1 cellular context compared by ENCODE assay signal in the genomic region with DNA sequence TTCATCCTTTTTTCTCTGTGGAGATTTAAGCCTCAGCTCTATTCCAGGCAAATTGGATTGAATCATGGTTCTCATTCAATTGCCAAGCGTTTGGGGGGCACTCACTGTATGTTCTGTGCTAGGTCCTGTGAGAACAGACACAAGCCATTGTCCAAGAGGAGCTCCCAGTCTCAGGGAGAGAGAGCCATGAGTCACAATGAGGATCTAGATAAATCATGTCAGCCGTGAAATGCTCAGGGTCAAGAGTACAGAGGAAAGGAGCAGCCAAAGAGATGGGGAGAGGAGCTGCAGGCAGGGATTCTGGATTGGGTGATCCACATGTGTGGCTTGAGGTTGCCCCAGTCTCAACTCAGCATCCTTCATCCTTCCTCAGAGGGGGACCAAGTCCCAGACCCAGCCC.
TF ChIP-seq lines count a peak whose summit lies in the region.

No MANE protein-coding gene starts in this region.

TF ChIP-seq in H1, 55 proteins besides CTCF, POLR2A, EP300 and RAD21 (continued from another document):
- TF ChIP-seq, protein P1, sequence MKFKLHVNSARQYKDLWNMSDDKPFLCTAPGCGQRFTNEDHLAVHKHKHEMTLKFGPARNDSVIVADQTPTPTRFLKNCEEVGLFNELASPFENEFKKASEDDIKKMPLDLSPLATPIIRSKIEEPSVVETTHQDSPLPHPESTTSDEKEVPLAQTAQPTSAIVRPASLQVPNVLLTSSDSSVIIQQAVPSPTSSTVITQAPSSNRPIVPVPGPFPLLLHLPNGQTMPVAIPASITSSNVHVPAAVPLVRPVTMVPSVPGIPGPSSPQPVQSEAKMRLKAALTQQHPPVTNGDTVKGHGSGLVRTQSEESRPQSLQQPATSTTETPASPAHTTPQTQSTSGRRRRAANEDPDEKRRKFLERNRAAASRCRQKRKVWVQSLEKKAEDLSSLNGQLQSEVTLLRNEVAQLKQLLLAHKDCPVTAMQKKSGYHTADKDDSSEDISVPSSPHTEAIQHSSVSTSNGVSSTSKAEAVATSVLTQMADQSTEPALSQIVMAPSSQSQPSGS (IDR thresholded peaks at IDR 0.05; ENCODE audit: low read length), result no peak
- no peak for TF ChIP-seq RBBP5 (IDR thresholded peaks at IDR 0.05; ENCODE audit: borderline replicate concordance, low read depth, low read length)
- TF ChIP-seq, protein P2, sequence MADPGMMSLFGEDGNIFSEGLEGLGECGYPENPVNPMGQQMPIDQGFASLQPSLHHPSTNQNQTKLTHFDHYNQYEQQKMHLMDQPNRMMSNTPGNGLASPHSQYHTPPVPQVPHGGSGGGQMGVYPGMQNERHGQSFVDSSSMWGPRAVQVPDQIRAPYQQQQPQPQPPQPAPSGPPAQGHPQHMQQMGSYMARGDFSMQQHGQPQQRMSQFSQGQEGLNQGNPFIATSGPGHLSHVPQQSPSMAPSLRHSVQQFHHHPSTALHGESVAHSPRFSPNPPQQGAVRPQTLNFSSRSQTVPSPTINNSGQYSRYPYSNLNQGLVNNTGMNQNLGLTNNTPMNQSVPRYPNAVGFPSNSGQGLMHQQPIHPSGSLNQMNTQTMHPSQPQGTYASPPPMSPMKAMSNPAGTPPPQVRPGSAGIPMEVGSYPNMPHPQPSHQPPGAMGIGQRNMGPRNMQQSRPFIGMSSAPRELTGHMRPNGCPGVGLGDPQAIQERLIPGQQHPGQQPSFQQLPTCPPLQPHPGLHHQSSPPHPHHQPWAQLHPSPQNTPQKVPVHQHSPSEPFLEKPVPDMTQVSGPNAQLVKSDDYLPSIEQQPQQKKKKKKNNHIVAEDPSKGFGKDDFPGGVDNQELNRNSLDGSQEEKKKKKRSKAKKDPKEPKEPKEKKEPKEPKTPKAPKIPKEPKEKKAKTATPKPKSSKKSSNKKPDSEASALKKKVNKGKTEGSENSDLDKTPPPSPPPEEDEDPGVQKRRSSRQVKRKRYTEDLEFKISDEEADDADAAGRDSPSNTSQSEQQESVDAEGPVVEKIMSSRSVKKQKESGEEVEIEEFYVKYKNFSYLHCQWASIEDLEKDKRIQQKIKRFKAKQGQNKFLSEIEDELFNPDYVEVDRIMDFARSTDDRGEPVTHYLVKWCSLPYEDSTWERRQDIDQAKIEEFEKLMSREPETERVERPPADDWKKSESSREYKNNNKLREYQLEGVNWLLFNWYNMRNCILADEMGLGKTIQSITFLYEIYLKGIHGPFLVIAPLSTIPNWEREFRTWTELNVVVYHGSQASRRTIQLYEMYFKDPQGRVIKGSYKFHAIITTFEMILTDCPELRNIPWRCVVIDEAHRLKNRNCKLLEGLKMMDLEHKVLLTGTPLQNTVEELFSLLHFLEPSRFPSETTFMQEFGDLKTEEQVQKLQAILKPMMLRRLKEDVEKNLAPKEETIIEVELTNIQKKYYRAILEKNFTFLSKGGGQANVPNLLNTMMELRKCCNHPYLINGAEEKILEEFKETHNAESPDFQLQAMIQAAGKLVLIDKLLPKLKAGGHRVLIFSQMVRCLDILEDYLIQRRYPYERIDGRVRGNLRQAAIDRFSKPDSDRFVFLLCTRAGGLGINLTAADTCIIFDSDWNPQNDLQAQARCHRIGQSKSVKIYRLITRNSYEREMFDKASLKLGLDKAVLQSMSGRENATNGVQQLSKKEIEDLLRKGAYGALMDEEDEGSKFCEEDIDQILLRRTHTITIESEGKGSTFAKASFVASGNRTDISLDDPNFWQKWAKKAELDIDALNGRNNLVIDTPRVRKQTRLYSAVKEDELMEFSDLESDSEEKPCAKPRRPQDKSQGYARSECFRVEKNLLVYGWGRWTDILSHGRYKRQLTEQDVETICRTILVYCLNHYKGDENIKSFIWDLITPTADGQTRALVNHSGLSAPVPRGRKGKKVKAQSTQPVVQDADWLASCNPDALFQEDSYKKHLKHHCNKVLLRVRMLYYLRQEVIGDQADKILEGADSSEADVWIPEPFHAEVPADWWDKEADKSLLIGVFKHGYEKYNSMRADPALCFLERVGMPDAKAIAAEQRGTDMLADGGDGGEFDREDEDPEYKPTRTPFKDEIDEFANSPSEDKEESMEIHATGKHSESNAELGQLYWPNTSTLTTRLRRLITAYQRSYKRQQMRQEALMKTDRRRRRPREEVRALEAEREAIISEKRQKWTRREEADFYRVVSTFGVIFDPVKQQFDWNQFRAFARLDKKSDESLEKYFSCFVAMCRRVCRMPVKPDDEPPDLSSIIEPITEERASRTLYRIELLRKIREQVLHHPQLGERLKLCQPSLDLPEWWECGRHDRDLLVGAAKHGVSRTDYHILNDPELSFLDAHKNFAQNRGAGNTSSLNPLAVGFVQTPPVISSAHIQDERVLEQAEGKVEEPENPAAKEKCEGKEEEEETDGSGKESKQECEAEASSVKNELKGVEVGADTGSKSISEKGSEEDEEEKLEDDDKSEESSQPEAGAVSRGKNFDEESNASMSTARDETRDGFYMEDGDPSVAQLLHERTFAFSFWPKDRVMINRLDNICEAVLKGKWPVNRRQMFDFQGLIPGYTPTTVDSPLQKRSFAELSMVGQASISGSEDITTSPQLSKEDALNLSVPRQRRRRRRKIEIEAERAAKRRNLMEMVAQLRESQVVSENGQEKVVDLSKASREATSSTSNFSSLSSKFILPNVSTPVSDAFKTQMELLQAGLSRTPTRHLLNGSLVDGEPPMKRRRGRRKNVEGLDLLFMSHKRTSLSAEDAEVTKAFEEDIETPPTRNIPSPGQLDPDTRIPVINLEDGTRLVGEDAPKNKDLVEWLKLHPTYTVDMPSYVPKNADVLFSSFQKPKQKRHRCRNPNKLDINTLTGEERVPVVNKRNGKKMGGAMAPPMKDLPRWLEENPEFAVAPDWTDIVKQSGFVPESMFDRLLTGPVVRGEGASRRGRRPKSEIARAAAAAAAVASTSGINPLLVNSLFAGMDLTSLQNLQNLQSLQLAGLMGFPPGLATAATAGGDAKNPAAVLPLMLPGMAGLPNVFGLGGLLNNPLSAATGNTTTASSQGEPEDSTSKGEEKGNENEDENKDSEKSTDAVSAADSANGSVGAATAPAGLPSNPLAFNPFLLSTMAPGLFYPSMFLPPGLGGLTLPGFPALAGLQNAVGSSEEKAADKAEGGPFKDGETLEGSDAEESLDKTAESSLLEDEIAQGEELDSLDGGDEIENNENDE (IDR thresholded peaks at IDR 0.05; ENCODE audit: insufficient replicate concordance, low read length), result no peak
- TF ChIP-seq SIN3A (conservative IDR thresholded peaks at IDR 0.05 in 1 of 2, IDR thresholded peaks at IDR 0.05 in 1 of 2; ENCODE audit: low read depth in 1 of 2, low read length in 2 of 2), result no peak
- TF ChIP-seq, protein P3, sequence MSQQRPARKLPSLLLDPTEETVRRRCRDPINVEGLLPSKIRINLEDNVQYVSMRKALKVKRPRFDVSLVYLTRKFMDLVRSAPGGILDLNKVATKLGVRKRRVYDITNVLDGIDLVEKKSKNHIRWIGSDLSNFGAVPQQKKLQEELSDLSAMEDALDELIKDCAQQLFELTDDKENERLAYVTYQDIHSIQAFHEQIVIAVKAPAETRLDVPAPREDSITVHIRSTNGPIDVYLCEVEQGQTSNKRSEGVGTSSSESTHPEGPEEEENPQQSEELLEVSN (IDR thresholded peaks at IDR 0.05), result no peak
- no peak for TF ChIP-seq CBX8 (IDR thresholded peaks at IDR 0.05; ENCODE audit: borderline replicate concordance, low read depth, low read length)
- TF ChIP-seq, protein P4, sequence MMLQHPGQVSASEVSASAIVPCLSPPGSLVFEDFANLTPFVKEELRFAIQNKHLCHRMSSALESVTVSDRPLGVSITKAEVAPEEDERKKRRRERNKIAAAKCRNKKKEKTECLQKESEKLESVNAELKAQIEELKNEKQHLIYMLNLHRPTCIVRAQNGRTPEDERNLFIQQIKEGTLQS (IDR thresholded peaks at IDR 0.05; ENCODE audit: insufficient read depth, low read depth, low read length), result no peak
- no peak for TF ChIP-seq FOSL1 (IDR thresholded peaks at IDR 0.05; ENCODE audit: insufficient read depth, low read depth, low read length)
- TF ChIP-seq KDM5A (IDR thresholded peaks at IDR 0.05; ENCODE audit: low read length), result no peak
- TF ChIP-seq CHD1 (IDR thresholded peaks at IDR 0.05; ENCODE audit: low read depth, low read length), result no peak
